In genomic region chr7:145349452-145349851, GRCh38 we compare ENCODE assay signal across 1 cellular context.
A peak's percentile ranks its signal among the peaks of the same experiment; 100 is the strongest.
DNase-seq lines count a peak whose midpoint lies in the region; ATAC-seq, FAIRE-seq and TF ChIP-seq lines count a peak whose summit lies in the region.
"Not testable (repeated sequence)": the region's sequence is repeated elsewhere in the genome, so short reads cannot be mapped to it uniquely, and the experiment has no call there.

No MANE protein-coding gene starts in this region.

- H3K27me3 ChIP-seq in K562 (ENCODE audit: control insufficient read depth in 2 of 2, insufficient read depth in 2 of 2, low read length in 2 of 2) = not testable (repeated sequence)

- TF ChIP-seq RAD21 in K562 (CRISPR knock-in tag; conservative IDR thresholded peaks at IDR 0.05 in 1 of 2, IDR thresholded peaks at IDR 0.05 in 1 of 2) = not testable (repeated sequence)

- not testable (repeated sequence) for ATAC-seq in K562

- H4K20me1 ChIP-seq in K562 (replicated peaks; ENCODE audit: control insufficient read depth, insufficient read depth, low read length) = not testable (repeated sequence)

- H3K9me3 ChIP-seq in K562 (replicated peaks; ENCODE audit: control insufficient read depth, insufficient read depth, low read depth, low read length) = not testable (repeated sequence)

- not testable (repeated sequence) for TF ChIP-seq POLR2A in K562 (conservative IDR thresholded peaks at IDR 0.05)

- not testable (repeated sequence) for H3K9ac ChIP-seq in K562 (ENCODE audit: insufficient read depth in 1 of 2, low read depth in 2 of 2, low read length in 2 of 2)

- not testable (repeated sequence) for H2AFZ ChIP-seq in K562 (ENCODE audit: low read depth, low read length)

- H3K9me1 ChIP-seq in K562 (ENCODE audit: control insufficient read depth, insufficient read depth, low read length) = not testable (repeated sequence)

- H3K4me3 ChIP-seq in K562 = not testable (repeated sequence)

- TF ChIP-seq EP300 in K562 (IDR thresholded peaks at IDR 0.05; ENCODE audit: low read length) = not testable (repeated sequence)

- BruUV-seq in K562 (replicated peaks; lab: Mats Ljungman, UMichigan) = not testable (repeated sequence)

- DNase-seq in K562 (ENCODE audit: extremely low read depth in 1 of 4, low spot score in 3 of 4) = not testable (repeated sequence)

- TF ChIP-seq CTCF in K562 (IDR thresholded peaks at IDR 0.05 in 2 of 3, conservative IDR thresholded peaks at IDR 0.05 in 1 of 3; ENCODE audit: insufficient read depth in 2 of 3, low read depth in 1 of 3, low read length in 3 of 3) = not testable (repeated sequence)

- H3K36me3 ChIP-seq in K562 (ENCODE audit: control insufficient read depth, insufficient read depth, low read length) = not testable (repeated sequence)

- intact Hi-C loops in K562 (cut with micrococcal nuclease) = not testable (repeated sequence)

- H3K79me2 ChIP-seq in K562 (ENCODE audit: control insufficient read depth, insufficient read depth, low read length) = not testable (repeated sequence)

- H3K4me1 ChIP-seq in K562 (replicated peaks in 1 of 2; ENCODE audit: control insufficient read depth in 2 of 2, insufficient read depth in 2 of 2, low read length in 2 of 2) = not testable (repeated sequence)

- in situ Hi-C loops in K562 (cut with MboI) = not testable (repeated sequence)

- CTCF ChIA-PET in K562 (lab: Yijun Ruan, JAX; ENCODE audit: low intra/inter-chr PET ratio) = not testable (repeated sequence)

- POLR2A ChIA-PET in K562 (lab: Yijun Ruan, JAX) = not testable (repeated sequence)

- H3K27ac ChIP-seq in K562 (ENCODE audit: extremely low read depth, low read depth, low read length) = not testable (repeated sequence)

- not testable (repeated sequence) for FAIRE-seq in K562 (lab: Jason Lieb, UNC)

- H3K4me2 ChIP-seq in K562 (ENCODE audit: insufficient read depth, low read length) = not testable (repeated sequence)

TF ChIP-seq in K562, 482 proteins besides CTCF, POLR2A, EP300 and RAD21:
- TF ChIP-seq NFIC (IDR thresholded peaks at IDR 0.05) (peak; percentile 77), ZNF316 (IDR thresholded peaks at IDR 0.05) (0 out of 2 replicates have a peak, but pooled peaks have one; percentile 11), NFIX (CRISPR knock-in tag; IDR thresholded peaks at IDR 0.05; ENCODE audit: low read depth) (peak; percentile 63; the same call in 1 of the 2 replicates)
TF ChIP-seq in K562: peak in this region for 3; not testable (repeated sequence) for 479.
